ENCODE assay signal across 33 cellular contexts in genomic region chr3:15506571-15506970, GRCh38.
"Had no signal": no experiment of that assay in that cellular context is flagged by ENCODE, and none has a peak within 500 bp of the region (broad histone marks: within the 10 kb centered on the region; RNA-seq: fewer than 3 reads in every experiment).

No MANE protein-coding gene starts in this region.

- H3K36me3 Mint-ChIP-seq: activated naive CD4-positive, alpha-beta T cell treated with anti-CD3 and anti-CD28 coated beads, Interleukin-2, amount 10 ng/mL, durations not matched to agents 7 days and 5 days; activated naive CD4-positive, alpha-beta T cell treated with anti-CD3 and anti-CD28 coated beads, Interleukin-2, amount 50 U/mL, for 24 hours; activated naive CD4-positive, alpha-beta T cell treated with anti-CD3 and anti-CD28 coated beads, Interleukin-2, amount 50 U/mL, for 72 hours; activated naive CD8-positive, alpha-beta T cell; activated naive CD8-positive, alpha-beta T cell treated with anti-CD3 and anti-CD28 coated beads for 36 hours; activated naive CD8-positive, alpha-beta T cell treated with anti-CD3 and anti-CD28 coated beads, Interleukin-2, amount 10 ng/mL, durations not matched to agents 7 days and 5 days had no signal

- H3K27me3 Mint-ChIP-seq: activated naive CD4-positive, alpha-beta T cell treated with anti-CD3 and anti-CD28 coated beads, Interleukin-2, amount 50 U/mL, for 24 hours; activated naive CD8-positive, alpha-beta T cell; activated naive CD8-positive, alpha-beta T cell treated with anti-CD3 and anti-CD28 coated beads for 36 hours; activated naive CD8-positive, alpha-beta T cell treated with anti-CD3 and anti-CD28 coated beads, Interleukin-2, amount 10 ng/mL, durations not matched to agents 7 days and 5 days; activated naive CD8-positive, alpha-beta T cell treated with anti-CD3 and anti-CD28 coated beads, Interleukin-2, amount 50 U/mL, for 24 hours; activated T-cell treated with anti-CD3 and anti-CD28 coated beads, Interleukin-2, amount 50 U/mL, for 24 hours; activated T-helper 17 cell treated with anti-CD3 and anti-CD28 coated beads, Interleukin-2, amount 50 U/mL, for 72 hours; central memory CD8-positive, alpha-beta T cell had no signal

- H3K4me3 Mint-ChIP-seq: activated naive CD4-positive, alpha-beta T cell treated with anti-CD3 and anti-CD28 coated beads for 36 hours; activated naive CD4-positive, alpha-beta T cell treated with anti-CD3 and anti-CD28 coated beads, Interleukin-2, amount 10 ng/mL, durations not matched to agents 7 days and 5 days; activated naive CD4-positive, alpha-beta T cell treated with anti-CD3 and anti-CD28 coated beads, Interleukin-2, amount 50 U/mL, for 24 hours; activated naive CD8-positive, alpha-beta T cell; activated naive CD8-positive, alpha-beta T cell treated with anti-CD3 and anti-CD28 coated beads for 36 hours; activated naive CD8-positive, alpha-beta T cell treated with anti-CD3 and anti-CD28 coated beads, Interleukin-2, amount 10 ng/mL, durations not matched to agents 7 days and 5 days; activated naive CD8-positive, alpha-beta T cell treated with anti-CD3 and anti-CD28 coated beads, Interleukin-2, amount 50 U/mL, for 24 hours; activated T-cell treated with anti-CD3 and anti-CD28 coated beads, Interleukin-2, amount 50 U/mL, for 24 hours; activated T-cell treated with anti-CD3 and anti-CD28 coated beads, Interleukin-2, amount 50 U/mL, for 4 hours; activated T-cell treated with anti-CD3 and anti-CD28 coated beads, Interleukin-2, amount 50 U/mL, for 72 hours; activated T-helper 1 cell treated with anti-CD3 and anti-CD28 coated beads, Interleukin-12 subunit alpha, Interleukin-12 subunit beta, Interleukin-2, Interleukin-4 antibody, amounts not matched to agents 30 ng/mL and 10 ng/mL and 1 ng/mL, durations not matched to agents 14 hours and 24 hours and 36 hours; activated T-helper 17 cell treated with anti-CD3 and anti-CD28 coated beads, Interleukin-2, amount 50 U/mL, for 72 hours; brain; central memory CD8-positive, alpha-beta T cell had no signal

- H3K4me1 Mint-ChIP-seq: activated naive CD4-positive, alpha-beta T cell treated with anti-CD3 and anti-CD28 coated beads, Interleukin-2, amount 50 U/mL, for 24 hours had no signal

- H3K27ac Mint-ChIP-seq: activated naive CD4-positive, alpha-beta T cell treated with anti-CD3 and anti-CD28 coated beads for 36 hours; activated naive CD4-positive, alpha-beta T cell treated with anti-CD3 and anti-CD28 coated beads, Interleukin-2, amount 10 ng/mL, durations not matched to agents 7 days and 5 days; activated naive CD4-positive, alpha-beta T cell treated with anti-CD3 and anti-CD28 coated beads, Interleukin-2, amount 50 U/mL, for 24 hours; activated naive CD4-positive, alpha-beta T cell treated with anti-CD3 and anti-CD28 coated beads, Interleukin-2, amount 50 U/mL, for 72 hours; activated naive CD8-positive, alpha-beta T cell; activated naive CD8-positive, alpha-beta T cell treated with anti-CD3 and anti-CD28 coated beads for 36 hours; activated naive CD8-positive, alpha-beta T cell treated with anti-CD3 and anti-CD28 coated beads, Interleukin-2, amount 10 ng/mL, durations not matched to agents 7 days and 5 days; activated naive CD8-positive, alpha-beta T cell treated with anti-CD3 and anti-CD28 coated beads, Interleukin-2, amount 50 U/mL, for 24 hours; activated T-cell treated with anti-CD3 and anti-CD28 coated beads, Interleukin-2, amount 50 U/mL, for 24 hours; activated T-cell treated with anti-CD3 and anti-CD28 coated beads, Interleukin-2, amount 50 U/mL, for 72 hours; activated T-helper 1 cell treated with anti-CD3 and anti-CD28 coated beads, Interleukin-12 subunit alpha, Interleukin-12 subunit beta, Interleukin-2, Interleukin-4 antibody, amounts not matched to agents 30 ng/mL and 10 ng/mL and 1 ng/mL, durations not matched to agents 14 hours and 24 hours and 36 hours; activated T-helper 17 cell treated with anti-CD3 and anti-CD28 coated beads, Interleukin-2, amount 50 U/mL, for 72 hours; activated T-helper 2 cell treated with anti-CD3 and anti-CD28 coated beads, Interferon-gamma antibody, Interleukin-2, Interleukin-4, amounts not matched to agents 10 μg/mL and 5 μg/mL and 100 μg/mL, durations not matched to agents 14 hours and 24 hours and 36 hours; brain had no signal

- H3K9me3 Mint-ChIP-seq: activated naive CD4-positive, alpha-beta T cell treated with anti-CD3 and anti-CD28 coated beads for 36 hours; activated naive CD4-positive, alpha-beta T cell treated with anti-CD3 and anti-CD28 coated beads, Interleukin-2, amount 10 ng/mL, durations not matched to agents 7 days and 5 days; activated naive CD4-positive, alpha-beta T cell treated with anti-CD3 and anti-CD28 coated beads, Interleukin-2, amount 50 U/mL, for 24 hours; activated naive CD8-positive, alpha-beta T cell treated with anti-CD3 and anti-CD28 coated beads for 36 hours; activated naive CD8-positive, alpha-beta T cell treated with anti-CD3 and anti-CD28 coated beads, Interleukin-2, amount 10 ng/mL, durations not matched to agents 7 days and 5 days; activated naive CD8-positive, alpha-beta T cell treated with anti-CD3 and anti-CD28 coated beads, Interleukin-2, amount 50 U/mL, for 24 hours; activated T-cell treated with anti-CD3 and anti-CD28 coated beads, Interleukin-2, amount 50 U/mL, for 24 hours; activated T-cell treated with anti-CD3 and anti-CD28 coated beads, Interleukin-2, amount 50 U/mL, for 4 hours; activated T-cell treated with anti-CD3 and anti-CD28 coated beads, Interleukin-2, amount 50 U/mL, for 72 hours; activated T-helper 1 cell treated with anti-CD3 and anti-CD28 coated beads, Interleukin-12 subunit alpha, Interleukin-12 subunit beta, Interleukin-2, Interleukin-4 antibody, amounts not matched to agents 30 ng/mL and 10 ng/mL and 1 ng/mL, durations not matched to agents 14 hours and 24 hours and 36 hours; activated T-helper 17 cell treated with anti-CD3 and anti-CD28 coated beads, Interleukin-2, amount 50 U/mL, for 72 hours; activated T-helper 2 cell treated with anti-CD3 and anti-CD28 coated beads, Interferon-gamma antibody, Interleukin-2, Interleukin-4, amounts not matched to agents 10 μg/mL and 5 μg/mL and 100 μg/mL, durations not matched to agents 14 hours and 24 hours and 36 hours; central memory CD8-positive, alpha-beta T cell had no signal

- DNase-seq: activated gamma-delta T cell; activated gamma-delta T cell treated with Interleukin-2 at 50 U/mL for 16 hours; activated naive CD4-positive, alpha-beta T cell; activated naive CD4-positive, alpha-beta T cell treated with anti-CD3 and anti-CD28 coated beads for 36 hours; activated naive CD4-positive, alpha-beta T cell treated with anti-CD3 and anti-CD28 coated beads, Interleukin-2, amount 10 ng/mL, durations not matched to agents 7 days and 5 days; activated naive CD4-positive, alpha-beta T cell treated with anti-CD3 and anti-CD28 coated beads, Interleukin-2, amount 50 U/mL, for 16 hours; activated naive CD4-positive, alpha-beta T cell treated with Interleukin-2 at 50 U/mL for 16 hours; activated naive CD8-positive, alpha-beta T cell treated with anti-CD3 and anti-CD28 coated beads for 36 hours; activated naive CD8-positive, alpha-beta T cell treated with anti-CD3 and anti-CD28 coated beads, Interleukin-2, amount 10 ng/mL, durations not matched to agents 7 days and 5 days; activated naive CD8-positive, alpha-beta T cell treated with anti-CD3 and anti-CD28 coated beads, Interleukin-2, amount 50 U/mL, for 24 hours; activated T-cell treated with anti-CD3 and anti-CD28 coated beads for 4 hours; activated T-cell treated with anti-CD3 and anti-CD28 coated beads, Interleukin-2, amount 50 U/mL, for 1 hour; activated T-cell treated with anti-CD3 and anti-CD28 coated beads, Interleukin-2, amount 50 U/mL, for 24 hours; activated T-cell treated with anti-CD3 and anti-CD28 coated beads, Interleukin-2, amount 50 U/mL, for 4 hours; activated T-cell treated with anti-CD3 and anti-CD28 coated beads, Interleukin-2, amount 50 U/mL, for 48 hours; activated T-cell treated with anti-CD3 and anti-CD28 coated beads, Interleukin-2, amount 50 U/mL, for 72 hours; adrenal gland; amygdala; anterior cingulate cortex; aorta; body of pancreas; brain microvascular endothelial cell; caudate nucleus; central memory CD4-positive, alpha-beta T cell; cerebellar nuclear complex had no signal
